13 cellular contexts compared by ENCODE assay signal in the genomic region with DNA sequence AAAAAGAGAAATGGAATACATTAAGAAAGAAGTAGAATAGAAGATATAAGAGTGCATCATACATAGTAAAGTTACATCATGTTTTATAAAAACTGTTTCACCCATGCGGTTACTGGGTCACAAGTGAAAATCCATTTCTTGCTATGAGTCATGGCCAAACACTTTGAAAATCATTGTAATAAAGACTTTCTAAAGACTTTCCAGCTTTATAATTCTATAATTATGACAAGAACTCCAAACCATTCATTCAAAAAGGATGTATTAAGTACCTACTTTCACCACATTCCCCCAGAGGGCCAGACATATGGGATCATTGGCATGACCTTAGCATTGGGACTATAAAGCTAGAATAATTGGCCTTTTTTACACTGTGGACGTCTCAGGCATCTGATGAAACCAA. TPM values are rescaled to one million over a fixed set of nuclear protein-coding genes. Genes with fewer than 3 reads are reported as not detected.
DNase-seq lines count a peak whose midpoint lies in the region; TF ChIP-seq lines count a peak whose summit lies in the region.
"Had no signal": no experiment of that assay in that cellular context is flagged by ENCODE, and none has a peak within 500 bp of the region (broad histone marks: within the 10 kb centered on the region; RNA-seq: fewer than 3 reads in every experiment).

No MANE protein-coding gene starts in this region.

- H3K4me1 Mint-ChIP-seq in immature natural killer cell: peaks cover 18 to 22% of the 10 kb centered on the region in 2 donors

- no peaks in the 10 kb centered on the region for H3K27me3 ChIP-seq in HAP-1 (ENCODE audit: low read depth)

- peak overlapping the region; percentile 25 for H3K9ac ChIP-seq in SK-N-MC (ENCODE audit: insufficient read length)

- no peak overlapping the region for H3K4me3 ChIP-seq in HAP-1
- no peak overlapping the region for H3K4me3 ChIP-seq in SK-N-MC
- H3K4me3 ChIP-seq in fibroblast of villous mesenchyme (ENCODE audit: low read depth, low read length): no peak overlapping the region
- H3K4me3 ChIP-seq: lung had no signal

- H3K4me3 Mint-ChIP-seq in immature natural killer cell: no peak overlapping the region

- peak; percentile 64 for DNase-seq in AG08395 (ENCODE audit: low spot score)
- peak; percentile 56 to 68 for DNase-seq in HAP-1 (ENCODE audit: low spot score in 2 of 2)
- no peak for DNase-seq in SK-N-MC (ENCODE audit: low read depth, low spot score)
- peak; percentile 67 for DNase-seq in fibroblast of villous mesenchyme (ENCODE audit: low read depth)
- no peak for DNase-seq in hypothalamus (lab: John Stamatoyannopoulos, UW)
- DNase-seq in activated CD4-positive, CD25-positive, alpha-beta regulatory T cell treated with anti-CD3 and anti-CD28 coated beads, Interleukin-2, amount 50 U/mL, for 72 hours: no peak
- no peak for DNase-seq in GF-D8 (lab: John Stamatoyannopoulos, UW)
- no peak for DNase-seq in immature natural killer cell
- DNase-seq: activated gamma-delta T cell treated with Interleukin-2 at 50 U/mL for 16 hours, DND-41, NCI-H446 treated with DMSO at 0.1 percent for 48 hours, retina had no signal

- in situ Hi-C loops in HAP-1 (cut with MboI; ENCODE audit: low sequenced_read_pairs): loop anchor here (10.0 kb wide), 1 partner anchor 402 kb away; no protein-coding TSS in a partner anchor

- peaks cover 23% of the 10 kb centered on the region for H3K4me1 ChIP-seq in HAP-1

- H3K36me3 ChIP-seq in HAP-1 (replicated peaks) (no peaks in the 10 kb centered on the region; the same call in 1 of the 2 replicates), SK-N-MC (ENCODE audit: insufficient read depth, low read length) (no peaks in the 10 kb centered on the region)

- H3K9me3 Mint-ChIP-seq in immature natural killer cell: no peaks in the 10 kb centered on the region

- peak overlapping the region; percentile 38; the same call in 1 of the 2 replicates for H3K27ac ChIP-seq in SK-N-MC

- no peaks in the 10 kb centered on the region for H3K36me3 Mint-ChIP-seq in immature natural killer cell

- no peaks in the 10 kb centered on the region for H3K9me3 ChIP-seq in HAP-1
- no peaks in the 10 kb centered on the region for H3K9me3 ChIP-seq in SK-N-MC (ENCODE audit: low read depth, low read length)

- no peak for TF ChIP-seq CTCF in fibroblast of villous mesenchyme (IDR thresholded peaks at IDR 0.05; ENCODE audit: insufficient read depth, low read depth, low read length)

- peak overlapping the region in 1 of 6 donors; percentile 65 for H3K27ac Mint-ChIP-seq in immature natural killer cell

- H3K27me3 Mint-ChIP-seq in immature natural killer cell (ENCODE audit: low read depth in 3 of 3): peaks cover 0 to 8% (median 2%) of the 10 kb centered on the region in 3 donors

RNA-seq across cellular contexts. Expression of gene SKIC8, which starts 3.2 kb away (rescaled TPM):
- total RNA-seq in fibroblast of villous mesenchyme: 59.6 and 72.1 TPM in 2 replicates
- 100 to 1,000 TPM in 2 of 3 donors, 10 to 100 TPM in 1; 73.4 to 147 (median 105) TPM for polyA plus RNA-seq in immature natural killer cell

RNA-seq across cellular contexts. Expression of gene CRABP1, which starts 37.6 kb away (rescaled TPM):
- not detected in 2 replicates for total RNA-seq in fibroblast of villous mesenchyme
- polyA plus RNA-seq in immature natural killer cell: not detected
- polyA plus RNA-seq: lung had no signal

RNA-seq across cellular contexts. Expression of gene DNAJA4, which starts 38.2 kb away (rescaled TPM):
- total RNA-seq in fibroblast of villous mesenchyme: 2.6 and 4.3 TPM in 2 replicates
- 1 to 10 TPM; 3.1 to 8.2 (median 7.4) TPM for polyA plus RNA-seq in immature natural killer cell

Comparison
In these comparisons a context has a peak if more than half of its experiments do, and no peak if none do; other contexts are left out.
1. DNase-seq: peak in AG08395 (single experiment), HAP-1 (2 of 2) and fibroblast of villous mesenchyme (single experiment); none in SK-N-MC (single experiment), hypothalamus (0 of 51), activated CD4-positive, CD25-positive, alpha-beta regulatory T cell treated with anti-CD3 and anti-CD28 coated beads, Interleukin-2, amount 50 U/mL, for 72 hours (single experiment), GF-D8 (single experiment) and immature natural killer cell (0 of 3).